8 cellular contexts compared by ENCODE assay signal in genomic region chr1:2199042-2199810, GRCh38. TPM values are rescaled to one million over a fixed set of nuclear protein-coding genes. Genes with fewer than 3 reads are reported as not detected.
DNase-seq lines count a peak whose midpoint lies in the region; ATAC-seq and TF ChIP-seq lines count a peak whose summit lies in the region.

No MANE protein-coding gene starts in this region.

- H3K4me1 ChIP-seq in iPS-18a (ENCODE audit: control insufficient read depth, low read depth, low read length) (peaks cover 2% of the 10 kb centered on the region), skeletal muscle satellite cell (ENCODE audit: control insufficient read depth, insufficient read depth, low read length) (peaks cover 23% of the 10 kb centered on the region)

- H3K27me3 ChIP-seq in iPS-18a (ENCODE audit: control insufficient read depth, insufficient read depth, low read length) (no peaks in the 10 kb centered on the region), skeletal muscle satellite cell (ENCODE audit: control insufficient read depth, insufficient read depth, low read length) (no peaks in the 10 kb centered on the region)

- TF ChIP-seq EP300 in Ishikawa (IDR thresholded peaks at IDR 0.05; ENCODE audit: borderline replicate concordance): no peak

- no peaks in the 10 kb centered on the region for H3K9me3 ChIP-seq in iPS-18a (ENCODE audit: control insufficient read depth, low read depth, low read length)
- no peaks in the 10 kb centered on the region for H3K9me3 ChIP-seq in skeletal muscle satellite cell (replicated peaks; ENCODE audit: low read length)

- no peak overlapping the region for H3K9ac ChIP-seq in iPS-18a (ENCODE audit: low read length)
- H3K9ac ChIP-seq in skeletal muscle satellite cell (ENCODE audit: low read depth, low read length): peak overlapping the region; percentile 77

- peak overlapping the region; percentile 51 to 96 (median 81) for H3K27ac Mint-ChIP-seq in brain

- H3K4me3 Mint-ChIP-seq in brain: peak overlapping the region; percentile 74 to 86 (median 79)

- TF ChIP-seq CTCF in GM13977 (IDR thresholded peaks at IDR 0.05; ENCODE audit: extremely low read depth, insufficient read depth, missing control alignments): no peak
- no peak for TF ChIP-seq CTCF in VCaP (conservative IDR thresholded peaks at IDR 0.05)
- no peak for TF ChIP-seq CTCF in brain (conservative IDR thresholded peaks at IDR 0.05)

- no peaks in the 10 kb centered on the region for H3K36me3 Mint-ChIP-seq in brain

- H3K36me3 ChIP-seq in iPS-18a (ENCODE audit: control insufficient read depth, low read depth, low read length) (no peaks in the 10 kb centered on the region), skeletal muscle satellite cell (ENCODE audit: insufficient read depth, low read length) (no peaks in the 10 kb centered on the region)

- peak overlapping the region; percentile 37 for H3K27ac ChIP-seq in VCaP
- no peak overlapping the region for H3K27ac ChIP-seq in iPS-18a (ENCODE audit: low read length)

- no peak for TF ChIP-seq RAD21 in Ishikawa (IDR thresholded peaks at IDR 0.05; ENCODE audit: low read depth)

- no peaks in the 10 kb centered on the region for H3K9me3 Mint-ChIP-seq in brain

- in situ Hi-C loops in GM13977 (cut with MboI; ENCODE audit: low pct_unique_long_range_greater_than_20kb, low sequenced_read_pairs, unreplicated experiment) (loop anchor here (10.0 to 25.0 kb wide), 2 partner anchors 196 to 338 kb away; partner anchors contain the start of genes HES5, MORN1, PANK4 and RER1), KBM-7 (cut with MboI; ENCODE audit: low pct_unique_long_range_greater_than_20kb, low sequenced_read_pairs) (loop anchor here (10.0 to 25.0 kb wide), 2 partner anchors 176 to 588 kb away; no protein-coding TSS in a partner anchor)

- H3K4me2 ChIP-seq in skeletal muscle satellite cell (ENCODE audit: low read length): peak overlapping the region; percentile 95

- ATAC-seq in GM21360 (IDR thresholded peaks at IDR 0.05; ENCODE audit: unreplicated experiment): no peak

- H3K4me3 ChIP-seq in iPS-18a (ENCODE audit: low read length) (peak overlapping the region; percentile 44), skeletal muscle satellite cell (ENCODE audit: low read length) (peak overlapping the region; percentile 80)

- H3K4me1 Mint-ChIP-seq in brain: peaks cover 23% of the 10 kb centered on the region

- no peaks in the 10 kb centered on the region for H3K27me3 Mint-ChIP-seq in brain

- DNase-seq in GM13977 (ENCODE audit: low spot score): peak; percentile 88
- DNase-seq in KBM-7: no peak

TF ChIP-seq in Ishikawa, 13 proteins besides CTCF, POLR2A, EP300 and RAD21:
- peak; percentile 54; the same call in 1 of the 2 replicates for TF ChIP-seq TAF1 (IDR thresholded peaks at IDR 0.05; ENCODE audit: low read depth)
- peak; percentile 65 for TF ChIP-seq USF1 (IDR thresholded peaks at IDR 0.05)
- peak; percentile 29; the same call in 1 of the 2 replicates for TF ChIP-seq ZBTB7A (IDR thresholded peaks at IDR 0.05; ENCODE audit: low read depth)
- peak; percentile 80 for TF ChIP-seq MAX (IDR thresholded peaks at IDR 0.05)
- no peak for TF ChIP-seq TEAD4 (IDR thresholded peaks at IDR 0.05)
- TF ChIP-seq YY1 (IDR thresholded peaks at IDR 0.05; ENCODE audit: low read depth): no peak
- TF ChIP-seq TCF12 (IDR thresholded peaks at IDR 0.05; ENCODE audit: low read depth): 0 out of 2 replicates have a peak, but pooled peaks have one; percentile 13

RNA-seq across cellular contexts. Expression of gene FAAP20, which starts 4.7 kb away (rescaled TPM):
- 112 TPM for polyA plus RNA-seq in brain (ENCODE audit: insufficient read depth, low read depth, low replicate concordance)
- 14.2 and 22.3 TPM in 2 replicates for total RNA-seq in skeletal muscle satellite cell (2012; rRNA removed)

RNA-seq across cellular contexts. Expression of gene SKI, which starts 28.9 kb away (rescaled TPM):
- 48.5 TPM for polyA plus RNA-seq in brain (ENCODE audit: insufficient read depth, low read depth, low replicate concordance)
- total RNA-seq in skeletal muscle satellite cell (2012; rRNA removed): 16.7 and 24.0 TPM in 2 replicates
